In the genomic region with DNA sequence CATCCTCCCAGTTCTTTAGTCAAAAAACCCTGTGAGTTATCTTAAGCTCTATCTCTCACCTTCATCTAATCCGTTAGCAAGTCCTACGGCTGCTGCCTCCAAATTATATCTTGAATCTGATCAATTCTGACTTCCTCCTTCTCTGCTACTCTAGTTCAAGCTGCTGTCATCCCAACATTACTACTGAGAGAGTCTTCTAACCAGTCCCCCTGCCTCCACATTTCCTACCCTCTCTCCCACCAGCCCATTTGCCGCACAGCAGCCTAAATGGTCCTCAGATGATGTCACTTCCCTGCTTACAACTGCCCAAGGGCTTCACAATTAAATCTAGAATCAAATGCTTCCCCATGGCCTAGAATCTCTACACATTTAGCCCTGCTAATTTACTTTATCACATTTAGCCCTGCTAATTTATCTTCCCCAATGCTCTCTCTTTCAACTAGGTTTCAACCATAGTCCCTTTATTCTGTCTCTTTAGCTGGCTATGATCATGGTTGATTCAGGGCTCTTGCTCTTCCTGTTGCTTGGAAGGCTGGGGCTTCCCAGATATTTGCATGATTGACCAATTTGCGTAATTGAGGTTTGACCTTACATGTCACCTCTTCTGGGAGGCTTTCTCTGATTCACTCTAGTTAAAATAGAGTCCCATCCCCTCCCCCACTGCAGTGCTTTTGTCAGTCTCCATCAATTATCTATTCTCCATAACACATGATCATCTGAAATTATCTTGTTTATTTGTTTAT, we compare ENCODE assay signal across 9 cellular contexts. TPM values are rescaled to one million over a fixed set of nuclear protein-coding genes. Genes with fewer than 3 reads are reported as not detected.
DNase-seq lines count a peak whose midpoint lies in the region; ATAC-seq, FAIRE-seq and TF ChIP-seq lines count a peak whose summit lies in the region.
"Had no signal": no experiment of that assay in that cellular context is flagged by ENCODE, and none has a peak within 500 bp of the region (broad histone marks: within the 10 kb centered on the region; RNA-seq: fewer than 3 reads in every experiment).

No MANE protein-coding gene starts in this region.

- H3K4me1 ChIP-seq in SJCRH30: no peaks in the 10 kb centered on the region

- DNase-seq in GM10266 (ENCODE audit: extremely low spot score) (peak; percentile 43), astrocyte of the spinal cord (ENCODE audit: low read depth, low spot score) (peak; percentile 87), D721Med (ENCODE audit: insufficient read length, low spot score) (no peak), SJCRH30 (no peak), amniotic stem cell (lab: John Stamatoyannopoulos, UW) (no peak), DMS114 treated with DMSO at 0.1 percent for 48 hours (lab: John Stamatoyannopoulos, UW; ENCODE audit: unreplicated experiment) (no peak)

- no peak overlapping the region for H3K27ac ChIP-seq in SJCRH30

- FAIRE-seq in D721Med (lab: Jason Lieb, UNC): no peak

- no peaks in the 10 kb centered on the region for H3K27me3 ChIP-seq in SJCRH30

- H3K9me3 ChIP-seq in SJCRH30 (replicated peaks): no peaks in the 10 kb centered on the region

- H3K4me3 ChIP-seq in astrocyte of the spinal cord (ENCODE audit: low read depth, low read length) (no peak overlapping the region), SJCRH30 (no peak overlapping the region)

- no peaks in the 10 kb centered on the region for H3K36me3 ChIP-seq in SJCRH30

- ATAC-seq in GM21381 (IDR thresholded peaks at IDR 0.05; ENCODE audit: unreplicated experiment) (peak; percentile 89), HG03520 (IDR thresholded peaks at IDR 0.05; ENCODE audit: unreplicated experiment) (peak; percentile 69)

- no peak for TF ChIP-seq CTCF in GM10266 (IDR thresholded peaks at IDR 0.05; ENCODE audit: control insufficient read depth, insufficient read depth, low read depth, missing control alignments)
- TF ChIP-seq CTCF in astrocyte of the spinal cord (IDR thresholded peaks at IDR 0.05; ENCODE audit: low read depth, low read length): no peak
- TF ChIP-seq CTCF in D721Med (IDR thresholded peaks at IDR 0.05; ENCODE audit: insufficient read depth, missing control alignments): no peak

- in situ Hi-C loops in astrocyte of the spinal cord (cut with HindIII; ENCODE audit: low sequenced_read_pairs): no loop called here

RNA-seq across cellular contexts. Expression of gene ARL14, which starts 11.0 kb away (rescaled TPM):
- not detected in 2 replicates for total RNA-seq in SJCRH30 (2014; rRNA removed; shearing (Covaris generic))
- total RNA-seq: T-helper 2 cell treated with Interferon-gamma antibody and Interleukin-4, amounts not matched to agents 100 ng/mL and 5 ng/mL, for 36 hours had no signal

Comparison
In these comparisons a context has a peak if more than half of its experiments do, and no peak if none do; other contexts are left out.
1. DNase-seq: peak in GM10266 (single experiment) and astrocyte of the spinal cord (single experiment); none in D721Med (single experiment), SJCRH30 (0 of 2), amniotic stem cell (single experiment) and DMS114 treated with DMSO at 0.1 percent for 48 hours (single experiment).